Comparison of ENCODE assay signal across 1 cellular context in genomic region chrX:131271274-131271673, GRCh38.
TF ChIP-seq lines count a peak whose summit lies in the region.

No MANE protein-coding gene starts in this region.

TF ChIP-seq in GM23338, 12 proteins besides CTCF, POLR2A, EP300 and RAD21 (continued from another document):
- no peak for TF ChIP-seq REST (IDR thresholded peaks at IDR 0.05; ENCODE audit: unreplicated experiment)
- no peak for TF ChIP-seq ZNF331 (CRISPR knock-in tag; IDR thresholded peaks at IDR 0.05; ENCODE audit: low read depth)
- TF ChIP-seq CREB1 (CRISPR knock-in tag; IDR thresholded peaks at IDR 0.05; ENCODE audit: low read depth), result no peak
- no peak for TF ChIP-seq ETS1 (IDR thresholded peaks at IDR 0.05)
- no peak for TF ChIP-seq POLR2AphosphoS5 (IDR thresholded peaks at IDR 0.05; ENCODE audit: low read depth)
- no peak for TF ChIP-seq STAT1 (IDR thresholded peaks at IDR 0.05; ENCODE audit: unreplicated experiment)
- no peak for TF ChIP-seq EZH2 (IDR thresholded peaks at IDR 0.05; ENCODE audit: low read depth, unreplicated experiment)
- no peak for TF ChIP-seq ZNF462 (CRISPR knock-in tag; IDR thresholded peaks at IDR 0.05)
- no peak for TF ChIP-seq EZH2phosphoT487 (IDR thresholded peaks at IDR 0.05; ENCODE audit: unreplicated experiment)
